Comparison of ENCODE assay signal across 10 cellular contexts in the genomic region with DNA sequence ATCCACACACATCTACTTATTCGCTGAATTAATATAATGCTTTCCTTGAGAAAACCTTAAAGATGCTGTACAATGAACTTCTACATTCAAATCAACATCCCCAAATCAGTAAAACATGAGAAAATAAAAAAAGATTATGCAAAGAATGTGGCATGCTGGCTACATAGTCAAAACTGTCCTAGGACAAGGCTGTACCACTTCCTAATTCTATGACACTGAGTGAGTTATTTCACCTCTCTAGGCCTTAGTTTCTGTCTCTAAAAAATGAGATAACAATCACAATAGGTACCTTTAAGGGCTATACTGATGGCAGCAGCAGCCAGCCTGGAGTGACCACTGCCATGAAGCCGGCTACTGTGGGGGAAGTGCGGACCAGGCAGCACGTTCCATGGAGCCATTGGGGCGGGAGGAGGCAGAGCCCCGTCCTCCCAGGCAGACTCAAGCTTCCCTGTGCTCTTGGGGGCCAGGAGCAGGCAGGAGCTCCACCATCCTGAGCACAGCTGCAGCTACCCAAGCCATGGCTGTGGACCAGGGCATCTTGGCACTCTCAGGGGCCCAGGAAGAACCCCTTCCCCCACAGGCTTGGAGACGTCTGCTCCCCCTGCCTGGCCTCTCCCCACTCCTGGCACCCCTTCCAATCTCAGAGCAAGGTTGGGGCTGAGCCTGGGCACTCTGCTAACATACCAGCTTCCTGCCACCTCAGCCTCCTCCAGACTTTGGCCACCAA.
A peak's percentile ranks its signal among the peaks of the same experiment; 100 is the strongest.
DNase-seq lines count a peak whose midpoint lies in the region; ATAC-seq and TF ChIP-seq lines count a peak whose summit lies in the region.
"Had no signal": no experiment of that assay in that cellular context is flagged by ENCODE, and none has a peak within 500 bp of the region (broad histone marks: within the 10 kb centered on the region; RNA-seq: fewer than 3 reads in every experiment).

No MANE protein-coding gene starts in this region.

- DNase-seq in GM12865 (ENCODE audit: low read depth) (peak; percentile 74), WTC11 (ENCODE audit: low spot score) (no peak), NCI-H524 (lab: John Stamatoyannopoulos, UW) (no peak), Caco-2 (no peak), left lobe of liver (ENCODE audit: low spot score) (no peak), aorta (no peak)
- DNase-seq: RPMI8226 had no signal

- H3K4me3 Mint-ChIP-seq in WTC11: no peak overlapping the region
- H3K4me3 Mint-ChIP-seq in Caco-2 (ENCODE audit: unreplicated experiment): no peak overlapping the region

- H3K4me1 ChIP-seq in Caco-2 (peaks cover 15% of the 10 kb centered on the region; the same call in 1 of the 2 replicates), aorta (ENCODE audit: control insufficient read depth in 1 of 2, insufficient read depth in 2 of 2, low read length in 2 of 2) (peaks cover 0 to 3% of the 10 kb centered on the region in 2 donors)

- H3K4me3 ChIP-seq in GM12865 (ENCODE audit: low read depth, low read length) (peak overlapping the region; percentile 8; the same call in 1 of the 2 replicates), Caco-2 (ENCODE audit: low read depth, low read length) (no peak overlapping the region), aorta (ENCODE audit: low read length in 2 of 2) (no peak overlapping the region)
- H3K4me3 ChIP-seq: gastroesophageal sphincter had no signal

- no peaks in the 10 kb centered on the region for H3K36me3 ChIP-seq in Caco-2 (ENCODE audit: control insufficient read depth, insufficient read depth, low read length)
- H3K36me3 ChIP-seq in aorta (ENCODE audit: control insufficient read depth in 1 of 2, insufficient read depth in 2 of 2, low read length in 1 of 2): no peaks in the 10 kb centered on the region
- H3K36me3 ChIP-seq: gastroesophageal sphincter had no signal

- BruUV-seq in Caco-2 (replicated peaks; lab: Mats Ljungman, UMichigan): no TSS peak

- H3K9me3 ChIP-seq in Caco-2: no peaks in the 10 kb centered on the region
- no peaks in the 10 kb centered on the region for H3K9me3 ChIP-seq in aorta (ENCODE audit: control insufficient read depth, low read length)
- H3K9me3 ChIP-seq: gastroesophageal sphincter had no signal

- 59 to 63% methylated on average over 7 of the region's 7 CpGs for WGBS in aorta, 2 donors

- no peaks in the 10 kb centered on the region for H3K36me3 Mint-ChIP-seq in WTC11
- no peaks in the 10 kb centered on the region for H3K36me3 Mint-ChIP-seq in Caco-2 (ENCODE audit: insufficient read depth, unreplicated experiment)

- no peaks in the 10 kb centered on the region for H3K9me3 Mint-ChIP-seq in WTC11
- H3K9me3 Mint-ChIP-seq in Caco-2 (ENCODE audit: unreplicated experiment): no peaks in the 10 kb centered on the region

- H3K27me3 ChIP-seq in Caco-2 (replicated peaks; ENCODE audit: control insufficient read depth, insufficient read depth, low read length) (no peaks in the 10 kb centered on the region), aorta (ENCODE audit: control insufficient read depth in 1 of 2, insufficient read depth in 2 of 2, low read length in 1 of 2) (no peaks in the 10 kb centered on the region)
- H3K27me3 ChIP-seq: gastroesophageal sphincter had no signal

- H3K27ac ChIP-seq in aorta (ENCODE audit: low read depth in 1 of 2, low read length in 2 of 2): no peak overlapping the region
- H3K27ac ChIP-seq: gastroesophageal sphincter had no signal

- H3K4me1 Mint-ChIP-seq in WTC11 (peaks cover 31% of the 10 kb centered on the region), Caco-2 (ENCODE audit: low read depth, unreplicated experiment) (peaks cover 18% of the 10 kb centered on the region)

- H3K27ac Mint-ChIP-seq in WTC11: no peak overlapping the region
- no peak overlapping the region for H3K27ac Mint-ChIP-seq in Caco-2 (ENCODE audit: unreplicated experiment)

- POLR2A ChIA-PET in WTC11 (lab: Charles Lee): interaction anchor here (1.3 kb wide), 1 partner anchor 204 kb away, joined by 4 read pairs; no protein-coding TSS in a partner anchor
- POLR2A ChIA-PET in Caco-2 (lab: Charles Lee): no interaction called here

- CTCF ChIA-PET in WTC11 (lab: Charles Lee): interaction anchor here (0.9 to 1.4 kb wide), 4 partner anchors 16 to 199 kb away, joined by 3 to 4 read pairs (median 4); a partner anchor contains a TSS
- CTCF ChIA-PET in Caco-2 (lab: Charles Lee): no interaction called here

- intact Hi-C loops in Caco-2 (cut with micrococcal nuclease; ENCODE audit: unreplicated experiment): no loop called here
- intact Hi-C loops in aorta (cut with DNase I): no loop called here

- H3K27me3 Mint-ChIP-seq in WTC11 (ENCODE audit: low read depth): no peaks in the 10 kb centered on the region
- H3K27me3 Mint-ChIP-seq in Caco-2 (ENCODE audit: insufficient read depth, unreplicated experiment): no peaks in the 10 kb centered on the region

- TF ChIP-seq CTCF in GM12865 (IDR thresholded peaks at IDR 0.05; ENCODE audit: insufficient read depth, low read depth, low read length, missing control alignments) (no peak), WTC11 (IDR thresholded peaks at IDR 0.05) (no peak), Caco-2 (IDR thresholded peaks at IDR 0.05; ENCODE audit: insufficient read depth in 1 of 2, low read depth in 1 of 2, low read length in 1 of 2, severe bottlenecking in 1 of 2, unreplicated experiment in 1 of 2) (no peak)

- ATAC-seq in GM19463 (IDR thresholded peaks at IDR 0.05; ENCODE audit: unreplicated experiment): peak; percentile 80
- peak; percentile 98 for ATAC-seq in HG02973 (IDR thresholded peaks at IDR 0.05; ENCODE audit: unreplicated experiment)
- ATAC-seq in WTC11: peak; percentile 71
- ATAC-seq in left lobe of liver: no peak
- ATAC-seq in aorta (ENCODE audit: low FRiP score): no peak
- ATAC-seq: gastroesophageal sphincter had no signal

TF ChIP-seq in WTC11, 78 proteins besides CTCF, POLR2A, EP300 and RAD21:
- TF ChIP-seq, protein P1, sequence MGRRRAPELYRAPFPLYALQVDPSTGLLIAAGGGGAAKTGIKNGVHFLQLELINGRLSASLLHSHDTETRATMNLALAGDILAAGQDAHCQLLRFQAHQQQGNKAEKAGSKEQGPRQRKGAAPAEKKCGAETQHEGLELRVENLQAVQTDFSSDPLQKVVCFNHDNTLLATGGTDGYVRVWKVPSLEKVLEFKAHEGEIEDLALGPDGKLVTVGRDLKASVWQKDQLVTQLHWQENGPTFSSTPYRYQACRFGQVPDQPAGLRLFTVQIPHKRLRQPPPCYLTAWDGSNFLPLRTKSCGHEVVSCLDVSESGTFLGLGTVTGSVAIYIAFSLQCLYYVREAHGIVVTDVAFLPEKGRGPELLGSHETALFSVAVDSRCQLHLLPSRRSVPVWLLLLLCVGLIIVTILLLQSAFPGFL (CRISPR knock-in tag; IDR thresholded peaks at IDR 0.05; ENCODE audit: borderline replicate concordance): no peak

Comparison
In these comparisons a context has a peak if more than half of its experiments do, and no peak if none do; other contexts are left out.
1. ATAC-seq: peak in GM19463 (single experiment), HG02973 (single experiment) and WTC11 (single experiment); none in left lobe of liver (single experiment) and aorta (single experiment).